Comparison of ENCODE assay signal across 8 cellular contexts in genomic region chr12:51025748-51026654, GRCh38. TPM values are rescaled to one million over a fixed set of nuclear protein-coding genes. Genes with fewer than 3 reads are reported as not detected.
A peak's percentile ranks its signal among the peaks of the same experiment; 100 is the strongest.
DNase-seq lines count a peak whose midpoint lies in the region; ATAC-seq, FAIRE-seq and TF ChIP-seq lines count a peak whose summit lies in the region.

SLC11A2 (minus strand) TSS chr12:51026384; CDS start chr12:51010728, 15,656 bp downstream.

- no peaks in the 10 kb centered on the region; the same call in 1 of the 2 replicates for H3K9me3 ChIP-seq in AG04450 (ENCODE audit: control insufficient read depth, insufficient read depth, low read length)
- no peaks in the 10 kb centered on the region for H3K9me3 ChIP-seq in mammary epithelial cell (replicated peaks; ENCODE audit: insufficient read depth, low read length)
- no peaks in the 10 kb centered on the region for H3K9me3 ChIP-seq in small intestine (ENCODE audit: control insufficient read depth, low read depth)

- TF ChIP-seq CTCF in AG04450 (IDR thresholded peaks at IDR 0.05; ENCODE audit: low read depth, low read length) (0 out of 2 replicates have a peak, but pooled peaks have one; percentile 7), WI38 (IDR thresholded peaks at IDR 0.05; ENCODE audit: low read depth, low read length) (no peak), mammary epithelial cell (conservative IDR thresholded peaks at IDR 0.05 in 1 of 2, IDR thresholded peaks at IDR 0.05 in 1 of 2; ENCODE audit: extremely low read depth in 1 of 2, insufficient read depth in 1 of 2, low read depth in 1 of 2, low read length in 2 of 2) (no peak)

- H3K27me3 ChIP-seq in AG04450 (ENCODE audit: control insufficient read depth, insufficient read depth, low read length) (no peaks in the 10 kb centered on the region), mammary epithelial cell (ENCODE audit: insufficient read depth, low read length) (no peaks in the 10 kb centered on the region), small intestine (ENCODE audit: control insufficient read depth in 2 of 2, insufficient read depth in 2 of 2, low read length in 2 of 2) (no peaks in the 10 kb centered on the region)

- peak; percentile 93 for ATAC-seq in GM18907 (IDR thresholded peaks at IDR 0.05; ENCODE audit: unreplicated experiment)
- ATAC-seq in HG03159 (IDR thresholded peaks at IDR 0.05; ENCODE audit: unreplicated experiment): peak; percentile 91

- peaks cover 39% of the 10 kb centered on the region for H3K4me1 ChIP-seq in mammary epithelial cell (ENCODE audit: insufficient read depth, low read length)
- H3K4me1 ChIP-seq in small intestine (ENCODE audit: control insufficient read depth in 2 of 2, insufficient read depth in 1 of 2, low read depth in 1 of 2, low read length in 1 of 2): peaks cover 2 to 7% of the 10 kb centered on the region in 2 donors

- intact Hi-C loops in mammary epithelial cell (cut with micrococcal nuclease): loop anchor here (2.0 to 5.0 kb wide), 4 partner anchors 21 to 211 kb away; partner anchors contain the start of gene DAZAP2

- BruUV-seq in mammary epithelial cell (replicated peaks; lab: Mats Ljungman, UMichigan): no TSS peak

- H3K79me2 ChIP-seq in mammary epithelial cell (ENCODE audit: insufficient read depth, low read length): peaks cover 44% of the 10 kb centered on the region

- POLR2A ChIA-PET in AG04450 (lab: Yijun Ruan, JAX): interaction anchor here (0.5 to 3.0 kb wide), 7 partner anchors 35 to 306 kb away, joined by 3 to 19 read pairs (median 4); partner anchors contain the start of gene CSRNP2

- in situ Hi-C loops in mammary epithelial cell (cut with MboI; ENCODE audit: low sequenced_read_pairs in 2 of 2): no loop called here

- H3K4me3 ChIP-seq in AG04450 (ENCODE audit: low read depth, low read length) (peak within 1 kb of the TSS; percentile 88), WI38 (ENCODE audit: low read depth, low read length) (peak within 1 kb of the TSS; percentile 77), mammary epithelial cell (replicated peaks in 1 of 3; ENCODE audit: insufficient read depth in 1 of 3, low read depth in 2 of 3, low read length in 3 of 3) (peak within 1 kb of the TSS; percentile 73 to 87 (median 82)), small intestine (ENCODE audit: low read depth in 1 of 2, low read length in 2 of 2) (peak within 1 kb of the TSS; percentile 75 to 91)

- peak within 1 kb of the TSS; percentile 89 for H3K4me2 ChIP-seq in mammary epithelial cell (ENCODE audit: insufficient read depth, low read depth, low read length)

- WGBS in mammary epithelial cell (ENCODE audit: low coverage, missing lambda C conversion rate): 2% methylated on average over 20 of the region's 79 CpGs
- 0 to 1% (median 0%) methylated on average over 42 to 79 of the region's 79 CpGs for WGBS in small intestine, 3 donors

- H4K20me1 ChIP-seq in mammary epithelial cell (ENCODE audit: insufficient read depth, low read length): no peaks in the 10 kb centered on the region

- H3K27ac ChIP-seq in AG04450 (ENCODE audit: low read depth, low read length) (peak within 1 kb of the TSS; percentile 87), mammary epithelial cell (ENCODE audit: insufficient read depth, low read depth, low read length) (peak within 1 kb of the TSS; percentile 98), small intestine (ENCODE audit: low read depth in 1 of 2, low read length in 1 of 2) (peak within 1 kb of the TSS; percentile 76 to 94)

- CTCF ChIA-PET in AG04450 (lab: Charles Lee) (interaction anchor here (0.6 to 2.7 kb wide), 6 partner anchors 41 to 315 kb away, joined by 3 to 7 read pairs (median 4); no protein-coding TSS in a partner anchor), mammary epithelial cell (lab: Charles Lee; ENCODE audit: low non-redundant PET) (interaction anchor here (0.6 to 0.7 kb wide), 2 partner anchors 23 to 261 kb away, joined by 3 to 7 read pairs; no protein-coding TSS in a partner anchor)

- dilution Hi-C loops in mammary epithelial cell (cut with HindIII; ENCODE audit: low sequenced_read_pairs): no loop called here

- FAIRE-seq in small intestine (lab: Jason Lieb, UNC): no peak

- peak; percentile 77 for DNase-seq in AG04450 (ENCODE audit: low read depth, low spot score)
- DNase-seq in NCI-H2227 treated with DMSO at 0.1 percent for 48 hours (lab: John Stamatoyannopoulos, UW): peak; percentile 74
- DNase-seq in mammary epithelial cell: peak; percentile 95
- peak; percentile 99 for DNase-seq in iPS-NIHi11 (ENCODE audit: low spot score)
- DNase-seq in small intestine: peak; percentile 97

- peak within 1 kb of the TSS; percentile 96 for H2AFZ ChIP-seq in mammary epithelial cell (ENCODE audit: low read depth, low read length)

- H3K36me3 ChIP-seq in mammary epithelial cell (ENCODE audit: insufficient read depth, low read length): no peaks in the 10 kb centered on the region
- H3K36me3 ChIP-seq in small intestine (ENCODE audit: control insufficient read depth in 2 of 2, insufficient read depth in 2 of 2, low read length in 2 of 2): no peaks in the 10 kb centered on the region

- peak within 1 kb of the TSS; percentile 96 for H3K9ac ChIP-seq in mammary epithelial cell (ENCODE audit: insufficient read depth, low read length)

RNA-seq across cellular contexts. Expression of gene SLC11A2, which starts in this region (rescaled TPM):
- polyA plus RNA-seq in AG04450 (2011; rRNA removed): 83.3 and 91.2 TPM in 2 replicates
- 121 and 128 TPM in 2 replicates for polyA minus RNA-seq in AG04450 (2011; rRNA and poly(A)+ RNA removed)
- 10 to 100 TPM; 42.5 to 56.3 TPM for total RNA-seq in mammary epithelial cell
- 23.9 TPM for polyA plus RNA-seq in mammary epithelial cell
- polyA minus RNA-seq in mammary epithelial cell: 143 TPM
- 10 to 100 TPM in 2 of 3 donors, 1 to 10 TPM in 1; 8.9 to 19.4 (median 14.1) TPM for polyA plus RNA-seq in small intestine

Comparison
In these comparisons a context has a peak if more than half of its experiments do, and no peak if none do; other contexts are left out.
1. Peak in every context shown above with its lines: DNase-seq, ATAC-seq, H3K4me3 ChIP-seq and H3K27ac ChIP-seq.